ENCODE assay signal across 13 cellular contexts in genomic region chr16:53822936-53823529, GRCh38.
DNase-seq lines count a peak whose midpoint lies in the region; ATAC-seq, FAIRE-seq and TF ChIP-seq lines count a peak whose summit lies in the region.
"Had no signal": no experiment of that assay in that cellular context is flagged by ENCODE, and none has a peak within 500 bp of the region (broad histone marks: within the 10 kb centered on the region; RNA-seq: fewer than 3 reads in every experiment).

No MANE protein-coding gene starts in this region.

- H3K27me3 Mint-ChIP-seq in activated T-helper 17 cell treated with anti-CD3 and anti-CD28 coated beads, Interleukin-2, amount 50 U/mL, for 72 hours: no peaks in the 10 kb centered on the region
- no peaks in the 10 kb centered on the region for H3K27me3 Mint-ChIP-seq in glutamatergic neuron (ENCODE audit: unreplicated experiment)
- H3K27me3 Mint-ChIP-seq: memory B cell had no signal

- no peaks in the 10 kb centered on the region for H4K20me1 ChIP-seq in hepatocyte (ENCODE audit: insufficient read depth, poor library complexity, severe bottlenecking)

- H3K27ac ChIP-seq in hepatocyte (no peak overlapping the region), ovary (no peak overlapping the region)
- H3K27ac ChIP-seq: uterus had no signal

- peak; percentile 50 for DNase-seq in AG10803 (ENCODE audit: low read depth)
- DNase-seq in GM12891 (ENCODE audit: insufficient read length, low spot score): no peak
- DNase-seq in glutamatergic neuron: no peak
- no peak for DNase-seq in NCI-H446 treated with DMSO at 0.1 percent for 48 hours (lab: John Stamatoyannopoulos, UW)
- DNase-seq in hepatocyte (ENCODE audit: low spot score): no peak
- DNase-seq in ovary: no peak
- DNase-seq: activated gamma-delta T cell, uterus had no signal

- FAIRE-seq in GM12891 (lab: Jason Lieb, UNC): peak; percentile 76
- FAIRE-seq: endometrium, H1 had no signal

- H3K4me1 Mint-ChIP-seq in activated T-helper 17 cell treated with anti-CD3 and anti-CD28 coated beads, Interleukin-2, amount 50 U/mL, for 72 hours: peaks cover 16% of the 10 kb centered on the region
- no peaks in the 10 kb centered on the region for H3K4me1 Mint-ChIP-seq in glutamatergic neuron (ENCODE audit: low read depth, unreplicated experiment)

- H3K4me3 Mint-ChIP-seq in activated T-helper 17 cell treated with anti-CD3 and anti-CD28 coated beads, Interleukin-2, amount 50 U/mL, for 72 hours: no peak overlapping the region
- H3K4me3 Mint-ChIP-seq in glutamatergic neuron (ENCODE audit: unreplicated experiment): no peak overlapping the region
- H3K4me3 Mint-ChIP-seq: memory B cell had no signal

- H3K4me3 ChIP-seq in AG10803 (ENCODE audit: low read length) (no peak overlapping the region), hepatocyte (no peak overlapping the region), ovary (no peak overlapping the region)
- H3K4me3 ChIP-seq: uterus had no signal

- intact Hi-C loops in ovary (cut with DNase I): no loop called here

- no peaks in the 10 kb centered on the region for H3K9me2 ChIP-seq in hepatocyte (replicated peaks; ENCODE audit: insufficient read depth)

- TF ChIP-seq CTCF in AG10803 (conservative IDR thresholded peaks at IDR 0.05; ENCODE audit: low read length) (no peak), glutamatergic neuron (IDR thresholded peaks at IDR 0.05; ENCODE audit: partially characterized antibody, unreplicated experiment) (no peak), hepatocyte (IDR thresholded peaks at IDR 0.05; ENCODE audit: poor library complexity) (no peak), ovary (IDR thresholded peaks at IDR 0.05) (no peak)

- H3K79me2 ChIP-seq in hepatocyte: peaks cover 5% of the 10 kb centered on the region

- TF ChIP-seq POLR2A in GM12891 (IDR thresholded peaks at IDR 0.05; ENCODE audit: low read depth, low read length): no peak
- no peak for TF ChIP-seq POLR2A in ovary (IDR thresholded peaks at IDR 0.05)

- H3K36me3 ChIP-seq in hepatocyte (replicated peaks; ENCODE audit: insufficient read depth, low read depth) (no peaks in the 10 kb centered on the region), ovary (no peaks in the 10 kb centered on the region)
- H3K36me3 ChIP-seq: uterus had no signal

- no peaks in the 10 kb centered on the region for H3K27me3 ChIP-seq in hepatocyte
- no peaks in the 10 kb centered on the region for H3K27me3 ChIP-seq in ovary
- H3K27me3 ChIP-seq: uterus had no signal

- H3K9me3 ChIP-seq in hepatocyte (ENCODE audit: low read depth) (no peaks in the 10 kb centered on the region), ovary (no peaks in the 10 kb centered on the region)
- H3K9me3 ChIP-seq: uterus had no signal

- H3K4me1 ChIP-seq in hepatocyte (ENCODE audit: insufficient read depth) (no peaks in the 10 kb centered on the region), ovary (ENCODE audit: insufficient read depth) (no peaks in the 10 kb centered on the region)
- H3K4me1 ChIP-seq: uterus had no signal

- no peaks in the 10 kb centered on the region for H3K9me3 Mint-ChIP-seq in activated T-helper 17 cell treated with anti-CD3 and anti-CD28 coated beads, Interleukin-2, amount 50 U/mL, for 72 hours
- no peaks in the 10 kb centered on the region for H3K9me3 Mint-ChIP-seq in glutamatergic neuron (ENCODE audit: unreplicated experiment)
- H3K9me3 Mint-ChIP-seq: memory B cell had no signal

- H2AFZ ChIP-seq in hepatocyte: no peak overlapping the region

- no peak for TF ChIP-seq EP300 in ovary (IDR thresholded peaks at IDR 0.05)

- 95% methylated on average over 7 of the region's 7 CpGs for WGBS in hepatocyte (ENCODE audit: low lambda C conversion rate, missing lambda C conversion rate)
- WGBS in ovary, 3 donors: 95 to 97% (median 96%) methylated on average over 7 of the region's 7 CpGs

- no peak overlapping the region for H3K4me2 ChIP-seq in hepatocyte

- H3K36me3 Mint-ChIP-seq in activated T-helper 17 cell treated with anti-CD3 and anti-CD28 coated beads, Interleukin-2, amount 50 U/mL, for 72 hours (ENCODE audit: low read depth): peaks cover 16% of the 10 kb centered on the region
- H3K36me3 Mint-ChIP-seq in glutamatergic neuron (ENCODE audit: unreplicated experiment): no peaks in the 10 kb centered on the region

- H3K27ac Mint-ChIP-seq in activated T-helper 17 cell treated with anti-CD3 and anti-CD28 coated beads, Interleukin-2, amount 50 U/mL, for 72 hours: no peak overlapping the region
- H3K27ac Mint-ChIP-seq in glutamatergic neuron (ENCODE audit: unreplicated experiment): no peak overlapping the region
- H3K27ac Mint-ChIP-seq: memory B cell had no signal

- peak; percentile 78 for ATAC-seq in HG03103 (IDR thresholded peaks at IDR 0.05; ENCODE audit: low read depth, unreplicated experiment)
- ATAC-seq in activated T-helper 17 cell treated with anti-CD3 and anti-CD28 coated beads, Interleukin-2, amount 50 U/mL, for 72 hours (replicated peaks): peak; percentile 65

TF ChIP-seq in GM12891, 5 proteins besides CTCF, POLR2A, EP300 and RAD21:
- TF ChIP-seq TAF1 (IDR thresholded peaks at IDR 0.05; ENCODE audit: low read depth, low read length) (no peak), POU2F2 (IDR thresholded peaks at IDR 0.05; ENCODE audit: low read depth, low read length) (no peak), PAX5 (IDR thresholded peaks at IDR 0.05; ENCODE audit: insufficient read depth, low read length, severe bottlenecking) (no peak), SPI1 (IDR thresholded peaks at IDR 0.05; ENCODE audit: low read depth, low read length) (no peak)
